In the genomic region with DNA sequence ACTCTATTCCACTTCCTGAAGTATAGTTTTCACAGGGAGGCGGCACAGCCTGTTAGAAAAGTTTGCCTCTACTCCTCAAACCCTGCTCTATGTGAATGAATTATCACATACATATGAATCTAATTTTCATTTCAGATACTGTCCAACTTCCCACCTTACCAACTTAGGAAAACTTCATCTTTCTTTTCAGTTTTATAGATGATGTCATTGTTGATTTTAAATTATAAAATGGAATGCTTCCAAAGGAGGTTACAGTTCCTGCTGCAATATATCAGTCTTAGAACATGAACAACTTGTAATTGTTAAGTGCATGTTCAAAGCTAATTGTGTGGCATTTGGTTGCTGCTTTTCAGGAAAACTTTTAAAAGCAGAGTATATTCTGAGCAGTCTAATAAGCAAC, we compare ENCODE assay signal across 23 cellular contexts.
"Had no signal": no experiment of that assay in that cellular context is flagged by ENCODE, and none has a peak within 500 bp of the region (broad histone marks: within the 10 kb centered on the region; RNA-seq: fewer than 3 reads in every experiment).

No MANE protein-coding gene starts in this region.

- H3K4me3 Mint-ChIP-seq: activated CD4-positive, alpha-beta memory T cell treated with anti-CD3 and anti-CD28 coated beads for 36 hours; activated CD4-positive, alpha-beta T cell treated with anti-CD3 and anti-CD28 coated beads, Interleukin-2, amount 10 ng/mL, durations not matched to agents 7 days and 5 days; activated naive CD4-positive, alpha-beta T cell treated with anti-CD3 and anti-CD28 coated beads for 36 hours; activated naive CD8-positive, alpha-beta T cell; activated T-cell treated with anti-CD3 and anti-CD28 coated beads, Interleukin-2, amount 50 U/mL, for 4 hours had no signal

- H3K27ac Mint-ChIP-seq: activated CD4-positive, alpha-beta memory T cell treated with anti-CD3 and anti-CD28 coated beads for 36 hours; activated CD4-positive, alpha-beta T cell treated with anti-CD3 and anti-CD28 coated beads, Interleukin-2, amount 10 ng/mL, durations not matched to agents 7 days and 5 days; activated naive CD4-positive, alpha-beta T cell treated with anti-CD3 and anti-CD28 coated beads for 36 hours; activated naive CD8-positive, alpha-beta T cell had no signal

- H3K9ac ChIP-seq: SK-N-SH had no signal

- H3K4me2 ChIP-seq: SK-N-SH had no signal

- H3K9me3 Mint-ChIP-seq: activated CD4-positive, alpha-beta memory T cell treated with anti-CD3 and anti-CD28 coated beads for 36 hours; activated CD4-positive, alpha-beta T cell treated with anti-CD3 and anti-CD28 coated beads, Interleukin-2, amount 10 ng/mL, durations not matched to agents 7 days and 5 days; activated naive CD4-positive, alpha-beta T cell treated with anti-CD3 and anti-CD28 coated beads for 36 hours; activated T-cell treated with anti-CD3 and anti-CD28 coated beads, Interleukin-2, amount 50 U/mL, for 4 hours had no signal

- ATAC-seq: activated T-cell treated with anti-CD3 and anti-CD28 coated beads, Interleukin-2, amount 50 U/mL, for 4 hours; Panc1; Right ventricle myocardium inferior had no signal

- H3K27ac ChIP-seq: VCaP had no signal

- H3K9me3 ChIP-seq: SK-N-SH had no signal

- H3K4me1 Mint-ChIP-seq: activated CD4-positive, alpha-beta T cell treated with anti-CD3 and anti-CD28 coated beads, Interleukin-2, amount 10 ng/mL, durations not matched to agents 7 days and 5 days had no signal

- H3K27me3 Mint-ChIP-seq: activated CD4-positive, alpha-beta memory T cell treated with anti-CD3 and anti-CD28 coated beads for 36 hours; activated CD4-positive, alpha-beta T cell treated with anti-CD3 and anti-CD28 coated beads, Interleukin-2, amount 10 ng/mL, durations not matched to agents 7 days and 5 days; activated naive CD8-positive, alpha-beta T cell had no signal

- DNase-seq: activated CD4-positive, alpha-beta memory T cell treated with anti-CD3 and anti-CD28 coated beads for 36 hours; activated CD4-positive, alpha-beta T cell treated with anti-CD3 and anti-CD28 coated beads, Interleukin-2, amount 10 ng/mL, durations not matched to agents 7 days and 5 days; activated CD4-positive, CD25-positive, alpha-beta regulatory T cell; activated CD8-positive, alpha-beta memory T cell treated with anti-CD3 and anti-CD28 coated beads for 24 hours; activated gamma-delta T cell; activated naive CD4-positive, alpha-beta T cell treated with anti-CD3 and anti-CD28 coated beads for 36 hours; activated T-cell treated with anti-CD3 and anti-CD28 coated beads, Interleukin-2, amount 50 U/mL, for 4 hours; Kasumi-1; KBM-7; NCI-H1092; NCI-H1417; NCI-H1930; NCI-H510A treated with DMSO at 0.1 percent for 48 hours; NCI-H69; NK-92 treated with Interleukin-12 subunit alpha and Interleukin-12 subunit beta, amount 100 ng/mL, for 24 hours; OCI-M1; RPMI8226; SK-N-SH; T-helper 1 cell had no signal
